In the genomic region with DNA sequence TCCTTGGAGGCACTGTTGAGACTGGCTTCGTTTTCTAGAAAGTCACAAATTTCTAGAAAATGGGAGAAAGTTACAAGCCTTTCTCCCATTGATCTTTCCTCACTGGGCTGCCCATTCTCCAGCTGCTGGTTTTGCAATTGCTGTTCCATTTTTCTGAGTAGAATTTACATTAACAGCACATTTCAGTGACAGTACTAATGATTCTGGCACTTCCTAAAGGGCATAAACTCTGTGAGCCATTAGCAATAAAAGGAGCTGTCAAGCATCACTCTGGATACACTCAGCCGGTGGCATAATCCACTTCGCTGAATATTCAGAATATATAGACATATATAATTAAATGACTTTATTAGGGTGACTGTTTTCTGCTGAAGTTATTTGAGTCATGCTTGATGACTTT, we compare ENCODE assay signal across 11 cellular contexts. TPM values are rescaled to one million over a fixed set of nuclear protein-coding genes. Genes with fewer than 3 reads are reported as not detected.
"Had no signal": no experiment of that assay in that cellular context is flagged by ENCODE, and none has a peak within 500 bp of the region (broad histone marks: within the 10 kb centered on the region; RNA-seq: fewer than 3 reads in every experiment).

No MANE protein-coding gene starts in this region.

- H3K9me3 ChIP-seq: HAP-1 had no signal

- H3K4me3 ChIP-seq: GM23248, HAP-1 had no signal

- ATAC-seq: HCT116, HepG2 had no signal

- DNase-seq: GM23248, GOT3, H7, Karpas-422 had no signal

- H3K4me1 ChIP-seq: HAP-1 had no signal

- H3K36me3 ChIP-seq: HAP-1 had no signal

- H3K9ac ChIP-seq: GM23248, KMS-11 had no signal

- H3K27ac ChIP-seq: GM23248, KMS-11 had no signal

- H2AFZ ChIP-seq: GM23248 had no signal

- H3K4me2 ChIP-seq: KMS-11 had no signal

RNA-seq across cellular contexts. Expression of a gene that starts 6.7 kb away (rescaled TPM):
- total RNA-seq: GM23248, H4, H7, HepG2, HT1080 had no signal
- polyA plus RNA-seq: GM23248, HepG2, IgD-negative memory B cell had no signal

RNA-seq across cellular contexts. Expression of a gene that starts 21.1 kb away (rescaled TPM):
- total RNA-seq: HepG2, HT1080 had no signal
- polyA plus RNA-seq: IgD-negative memory B cell had no signal

RNA-seq across cellular contexts. Expression of a gene that starts 57.7 kb away (rescaled TPM):
- total RNA-seq: GM23248, H4, HepG2 had no signal
- polyA plus RNA-seq: HepG2, IgD-negative memory B cell had no signal
